In the genomic region with DNA sequence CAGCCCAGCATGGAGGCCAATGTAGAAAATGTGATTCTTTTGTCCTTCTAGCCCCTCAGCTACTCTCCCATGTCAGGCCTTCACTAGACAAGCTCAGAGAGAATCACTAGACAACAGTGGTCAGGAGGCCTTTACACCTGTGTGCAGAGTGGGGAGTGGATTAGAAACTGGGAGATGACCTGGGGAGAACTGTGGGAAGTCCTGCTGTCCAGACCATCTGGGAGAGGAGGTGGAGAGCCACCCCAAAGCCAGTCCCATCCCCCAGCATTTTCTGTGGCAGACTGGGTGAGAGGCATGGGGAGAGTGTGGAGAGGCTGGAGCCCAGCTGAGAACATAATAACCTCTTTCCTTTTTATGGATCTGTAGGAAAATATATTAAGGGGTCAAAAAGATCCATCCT, we compare ENCODE assay signal across 28 cellular contexts.
"Had no signal": no experiment of that assay in that cellular context is flagged by ENCODE, and none has a peak within 500 bp of the region (broad histone marks: within the 10 kb centered on the region; RNA-seq: fewer than 3 reads in every experiment).

No MANE protein-coding gene starts in this region.

- H2AFZ ChIP-seq: parathyroid adenoma had no signal

- H3K9me3 Mint-ChIP-seq: activated naive CD4-positive, alpha-beta T cell treated with anti-CD3 and anti-CD28 coated beads for 36 hours; activated naive CD8-positive, alpha-beta T cell treated with anti-CD3 and anti-CD28 coated beads for 36 hours; activated T-helper 1 cell treated with anti-CD3 and anti-CD28 coated beads, Interleukin-12 subunit alpha, Interleukin-12 subunit beta, Interleukin-2, Interleukin-4 antibody, amounts not matched to agents 30 ng/mL and 10 ng/mL and 1 ng/mL, durations not matched to agents 14 hours and 24 hours and 36 hours; nephron had no signal

- H3K36me3 ChIP-seq: adrenal gland, cardiac muscle cell, suprapubic skin, tibial artery had no signal

- H3K9me3 ChIP-seq: adrenal gland, body of pancreas, psoas muscle, suprapubic skin, tibial artery had no signal

- H3K4me2 ChIP-seq: smooth muscle cell had no signal

- H3K4me1 ChIP-seq: adrenal gland, body of pancreas, parathyroid adenoma, psoas muscle, suprapubic skin, tibial artery had no signal

- H3K4me1 Mint-ChIP-seq: nephron had no signal

- H3K27ac Mint-ChIP-seq: activated naive CD4-positive, alpha-beta T cell treated with anti-CD3 and anti-CD28 coated beads for 36 hours; activated naive CD8-positive, alpha-beta T cell treated with anti-CD3 and anti-CD28 coated beads for 36 hours; activated T-helper 1 cell treated with anti-CD3 and anti-CD28 coated beads, Interleukin-12 subunit alpha, Interleukin-12 subunit beta, Interleukin-2, Interleukin-4 antibody, amounts not matched to agents 30 ng/mL and 10 ng/mL and 1 ng/mL, durations not matched to agents 14 hours and 24 hours and 36 hours; nephron had no signal

- H3K79me2 ChIP-seq: parathyroid adenoma had no signal

- H3K9ac ChIP-seq: parathyroid adenoma had no signal

- ATAC-seq: body of pancreas, esophagus mucosa, left colon, psoas muscle had no signal

- H3K4me3 Mint-ChIP-seq: activated naive CD4-positive, alpha-beta T cell treated with anti-CD3 and anti-CD28 coated beads for 36 hours; activated naive CD8-positive, alpha-beta T cell treated with anti-CD3 and anti-CD28 coated beads for 36 hours; activated T-helper 1 cell treated with anti-CD3 and anti-CD28 coated beads, Interleukin-12 subunit alpha, Interleukin-12 subunit beta, Interleukin-2, Interleukin-4 antibody, amounts not matched to agents 30 ng/mL and 10 ng/mL and 1 ng/mL, durations not matched to agents 14 hours and 24 hours and 36 hours; nephron had no signal

- H3K36me3 Mint-ChIP-seq: activated naive CD8-positive, alpha-beta T cell treated with anti-CD3 and anti-CD28 coated beads for 36 hours had no signal

- DNase-seq: activated CD4-positive, alpha-beta T cell treated with anti-CD3 and anti-CD28 coated beads for 4 hours; activated CD4-positive, alpha-beta T cell treated with anti-CD3 and anti-CD28 coated beads, Interleukin-2, amount 50 U/mL, for 48 hours; activated CD8-positive, alpha-beta memory T cell treated with anti-CD3 and anti-CD28 coated beads, Interleukin-2, amount 50 U/mL, for 4 hours; activated effector memory CD4-positive, alpha-beta T cell treated with anti-CD3 and anti-CD28 coated beads, Interleukin-2, amount 50 U/mL, for 16 hours; activated naive CD4-positive, alpha-beta T cell treated with anti-CD3 and anti-CD28 coated beads for 36 hours; activated naive CD8-positive, alpha-beta T cell treated with anti-CD3 and anti-CD28 coated beads for 36 hours; activated T-cell treated with anti-CD3 and anti-CD28 coated beads, Interleukin-2, amount 50 U/mL, for 1 hour; adrenal gland; aorta; body of pancreas; foreskin fibroblast; head of caudate nucleus; hippocampal formation; left colon; mammary epithelial cell; nucleus accumbens; psoas muscle; stimulated activated CD4-positive, alpha-beta T cell treated with anti-CD3 and anti-CD28 coated beads, Interleukin-15, amount 100 ng/mL, for 24 hours; stimulated activated CD4-positive, alpha-beta T cell treated with anti-CD3 and anti-CD28 coated beads, Interleukin-2, amount 100 ng/mL, for 24 hours; stimulated activated naive CD4-positive, alpha-beta T cell; tibial artery had no signal

- H3K27me3 ChIP-seq: adrenal gland, body of pancreas, cardiac muscle cell, suprapubic skin, tibial artery had no signal

- H3K4me3 ChIP-seq: adrenal gland, body of pancreas, cardiac muscle cell, psoas muscle, smooth muscle cell, suprapubic skin, tibial artery had no signal

- H3K27ac ChIP-seq: adrenal gland, body of pancreas, cardiac muscle cell, parathyroid adenoma, psoas muscle, suprapubic skin, tibial artery had no signal
